ENCODE assay signal across 7 cellular contexts in the genomic region with DNA sequence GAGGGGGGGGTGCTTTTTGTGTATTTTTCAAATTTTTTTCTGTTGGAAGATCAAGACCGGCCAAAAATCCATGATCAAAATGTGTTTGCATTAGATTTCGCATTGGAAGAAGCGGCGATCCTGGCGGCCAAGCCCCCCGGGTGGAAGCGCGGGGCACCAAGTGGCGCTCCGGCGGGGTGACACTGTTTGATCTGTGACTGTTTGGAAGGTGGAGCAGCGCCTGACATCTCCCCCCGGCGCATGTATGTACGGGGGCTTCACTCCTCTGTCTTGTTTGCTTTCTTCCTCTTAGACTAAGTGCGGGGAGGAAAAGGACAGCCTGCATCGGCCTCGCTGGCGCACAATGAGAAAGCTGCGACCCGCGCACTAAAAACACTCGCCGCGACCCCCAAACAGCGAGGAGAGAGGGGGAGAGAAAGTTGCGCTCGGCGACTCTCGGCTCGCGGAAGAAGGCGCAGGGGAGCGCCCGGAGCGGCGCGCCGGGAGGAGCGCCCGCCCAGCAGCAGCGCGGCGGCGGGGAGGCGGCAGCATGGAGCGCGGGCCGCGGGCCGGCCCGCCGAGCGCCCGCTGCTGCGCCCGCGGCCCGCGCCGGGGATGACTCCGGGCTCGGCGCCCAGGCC. TPM values are rescaled to one million over a fixed set of nuclear protein-coding genes. Genes with fewer than 3 reads are reported as not detected.
A peak's percentile ranks its signal among the peaks of the same experiment; 100 is the strongest.
DNase-seq lines count a peak whose midpoint lies in the region; ATAC-seq and TF ChIP-seq lines count a peak whose summit lies in the region.

No MANE protein-coding gene starts in this region.

- H3K4me1 ChIP-seq in foreskin keratinocyte = peaks cover 23% of the 10 kb centered on the region
- peaks cover 43 to 49% of the 10 kb centered on the region in 2 donors for H3K4me1 ChIP-seq in gastrocnemius medialis

- peak overlapping the region; percentile 75 to 97 (median 87) for H3K4me3 ChIP-seq in gastrocnemius medialis

- in situ Hi-C loops in gastrocnemius medialis (cut with MboI; ENCODE audit: low sequenced_read_pairs in 4 of 4) = no loop called here

- intact Hi-C loops in gastrocnemius medialis (cut with DNase I; ENCODE audit: low total_unique reads) = loop anchor here (10.0 kb wide), 1 partner anchor 616 kb away; the partner anchor contains the start of gene ZNF407

- H3K27ac ChIP-seq in foreskin keratinocyte (peak overlapping the region; percentile 59), gastrocnemius medialis (peak overlapping the region; percentile 95 to 99 (median 96))

- H3K9me3 ChIP-seq in gastrocnemius medialis = no peaks in the 10 kb centered on the region

- peak in 1 of 2 donors; percentile 8 for TF ChIP-seq POLR2A in gastrocnemius medialis (IDR thresholded peaks at IDR 0.05)

- TF ChIP-seq CTCF in GM10248 (IDR thresholded peaks at IDR 0.05; ENCODE audit: control extremely low read depth, extremely low read depth, low read depth, missing control alignments) (no peak), foreskin keratinocyte (conservative IDR thresholded peaks at IDR 0.05) (no peak), gastrocnemius medialis (IDR thresholded peaks at IDR 0.05 in 4 of 5, conservative IDR thresholded peaks at IDR 0.05 in 1 of 5) (no peak)

- H3K36me3 ChIP-seq in gastrocnemius medialis = no peaks in the 10 kb centered on the region

- DNase-seq in GM10248 (ENCODE audit: extremely low spot score) (peak; percentile 41), Kasumi-1 (lab: John Stamatoyannopoulos, UW) (peak; percentile 18 to 53), foreskin keratinocyte (no peak), gastrocnemius medialis (no peak)
- peak; percentile 51 to 54 for DNase-seq in activated T-cell treated with anti-CD3 and anti-CD28 coated beads, Interleukin-2, amount 50 U/mL, for 48 hours

- POLR2A ChIA-PET in GM10248 (lab: Yijun Ruan, JAX) = no interaction called here

- H3K27me3 ChIP-seq in foreskin keratinocyte (no peaks in the 10 kb centered on the region), gastrocnemius medialis (no peaks in the 10 kb centered on the region)

- CTCF ChIA-PET in GM10248 (lab: Yijun Ruan, JAX) = no interaction called here

- ATAC-seq in foreskin keratinocyte = peak; percentile 1
- no peak for ATAC-seq in gastrocnemius medialis
- ATAC-seq in GM21576 (IDR thresholded peaks at IDR 0.05; ENCODE audit: unreplicated experiment) = no peak
- ATAC-seq in GM21447 (IDR thresholded peaks at IDR 0.05; ENCODE audit: unreplicated experiment) = no peak

RNA-seq across cellular contexts. Expression of gene TSHZ1, which starts 0.5 kb away (rescaled TPM):
- total RNA-seq in foreskin keratinocyte = 8.2 and 9.2 TPM in 2 replicates
- polyA plus RNA-seq in foreskin keratinocyte = 2.5 and 2.9 TPM in 2 replicates
- total RNA-seq in gastrocnemius medialis = 1 to 10 TPM; 5.9 to 7.9 (median 7.6) TPM

RNA-seq across cellular contexts. Expression of gene PTGR3, which starts 2.2 kb away (rescaled TPM):
- total RNA-seq in foreskin keratinocyte (13.9 and 14.4 TPM in 2 replicates), gastrocnemius medialis (10 to 100 TPM; 25.7 to 34.0 (median 29.9) TPM)
- polyA plus RNA-seq in foreskin keratinocyte = 11.8 and 12.5 TPM in 2 replicates

Comparison
In these comparisons a context has a peak if more than half of its experiments do, and no peak if none do; other contexts are left out.
1. DNase-seq: peak in GM10248 (single experiment), Kasumi-1 (2 of 2) and activated T-cell treated with anti-CD3 and anti-CD28 coated beads, Interleukin-2, amount 50 U/mL, for 48 hours (2 of 2); none in foreskin keratinocyte (0 of 2) and gastrocnemius medialis (0 of 2).